ENCODE assay signal across 8 cellular contexts in genomic region chr1:173823776-173824314, GRCh38. TPM values are rescaled to one million over a fixed set of nuclear protein-coding genes. Genes with fewer than 3 reads are reported as not detected.
DNase-seq lines count a peak whose midpoint lies in the region; ATAC-seq, FAIRE-seq and TF ChIP-seq lines count a peak whose summit lies in the region.

No MANE protein-coding gene starts in this region.

- H3K9me3 Mint-ChIP-seq in T-helper 2 cell treated with Interferon-gamma antibody and Interleukin-4, amounts not matched to agents 5 μg/mL and 100 μg/mL, for 36 hours = no peaks in the 10 kb centered on the region
- H3K9me3 Mint-ChIP-seq in T-cell = no peaks in the 10 kb centered on the region

- FAIRE-seq in small intestine (lab: Jason Lieb, UNC) = no peak

- POLR2A ChIA-PET in T-cell (lab: Charles Lee) = interaction anchor here (0.5 to 1.1 kb wide), 5 partner anchors 28 to 911 kb away, joined by 3 to 6 read pairs (median 3); partner anchors contain the start of gene GAS5 (in 1 of the 2)

- no peak for TF ChIP-seq EP300 in gastroesophageal sphincter (IDR thresholded peaks at IDR 0.05)

- H3K36me3 ChIP-seq in gastroesophageal sphincter = peaks cover 0 to 3% of the 10 kb centered on the region in 2 donors
- H3K36me3 ChIP-seq in small intestine (ENCODE audit: control insufficient read depth in 2 of 2, insufficient read depth in 2 of 2, low read length in 2 of 2) = no peaks in the 10 kb centered on the region

- peaks cover 0 to 28% (median 9%) of the 10 kb centered on the region in 3 donors for H3K4me1 ChIP-seq in gastroesophageal sphincter
- peaks cover 0 to 5% of the 10 kb centered on the region in 2 donors for H3K4me1 ChIP-seq in small intestine (ENCODE audit: control insufficient read depth in 2 of 2, insufficient read depth in 1 of 2, low read depth in 1 of 2, low read length in 1 of 2)

- H3K27me3 ChIP-seq in gastroesophageal sphincter = no peaks in the 10 kb centered on the region
- no peaks in the 10 kb centered on the region for H3K27me3 ChIP-seq in small intestine (ENCODE audit: control insufficient read depth in 2 of 2, insufficient read depth in 2 of 2, low read length in 2 of 2)

- CTCF ChIA-PET in T-cell (lab: Charles Lee) = interaction anchor here (0.6 to 2.9 kb wide), 14 partner anchors 21 to 1082 kb away, joined by 3 to 49 read pairs (median 4); partner anchors contain the start of genes KLHL20 (in 1 of the 2), PRDX6 (in 1 of the 2) and ZBTB37 (in 1 of the 2)

- no peak for TF ChIP-seq CTCF in gastroesophageal sphincter (IDR thresholded peaks at IDR 0.05)

- peak overlapping the region; percentile 98 for H3K27ac Mint-ChIP-seq in T-helper 2 cell treated with Interferon-gamma antibody and Interleukin-4, amounts not matched to agents 5 μg/mL and 100 μg/mL, for 36 hours
- peak overlapping the region; percentile 94 to 96 for H3K27ac Mint-ChIP-seq in T-cell

- DNase-seq in T-helper 2 cell treated with Interferon-gamma antibody and Interleukin-4, amounts not matched to agents 5 μg/mL and 100 μg/mL, for 36 hours (ENCODE audit: low spot score) = no peak
- DNase-seq in T-helper 2 cell = no peak
- peak in 1 of 34 experiments; percentile 1 for DNase-seq in T-cell
- DNase-seq in small intestine = no peak
- no peak for DNase-seq in NCI-H187 (lab: John Stamatoyannopoulos, UW)
- DNase-seq in islet precursor cell = no peak

- H3K4me3 ChIP-seq in gastroesophageal sphincter (peak overlapping the region; percentile 56 to 74), small intestine (ENCODE audit: low read depth in 1 of 2, low read length in 2 of 2) (peak overlapping the region; percentile 56 to 66)

- TF ChIP-seq POLR2A in gastroesophageal sphincter (IDR thresholded peaks at IDR 0.05) = no peak

- H3K9me3 ChIP-seq in gastroesophageal sphincter (no peaks in the 10 kb centered on the region), small intestine (ENCODE audit: control insufficient read depth, low read depth) (no peaks in the 10 kb centered on the region)

- peak overlapping the region; percentile 50 to 94 (median 90) for H3K27ac ChIP-seq in gastroesophageal sphincter
- peak overlapping the region; percentile 2 to 95 for H3K27ac ChIP-seq in small intestine (ENCODE audit: low read depth in 1 of 2, low read length in 1 of 2)

- ATAC-seq in HG02840 (IDR thresholded peaks at IDR 0.05; ENCODE audit: low FRiP score, unreplicated experiment) = peak; percentile 38
- ATAC-seq in T-cell (replicated peaks in 1 of 4) = peak; percentile 29 to 37 (median 36)
- no peak for ATAC-seq in gastroesophageal sphincter

- H3K4me1 Mint-ChIP-seq in T-helper 2 cell treated with Interferon-gamma antibody and Interleukin-4, amounts not matched to agents 5 μg/mL and 100 μg/mL, for 36 hours (ENCODE audit: low read depth) = peaks cover 40% of the 10 kb centered on the region
- H3K4me1 Mint-ChIP-seq in T-cell = peaks cover 43 to 59% (median 57%) of the 10 kb centered on the region in 3 donors

- WGBS in gastroesophageal sphincter (ENCODE audit: low coverage in 1 of 2), 2 donors = 0% methylated on average over 10 of the region's 25 CpGs
- WGBS in small intestine, 3 donors = 0 to 1% (median 0%) methylated on average over 25 of the region's 25 CpGs

- peaks cover 37% of the 10 kb centered on the region for H3K36me3 Mint-ChIP-seq in T-helper 2 cell treated with Interferon-gamma antibody and Interleukin-4, amounts not matched to agents 5 μg/mL and 100 μg/mL, for 36 hours (ENCODE audit: low read depth)
- H3K36me3 Mint-ChIP-seq in T-cell = peaks cover under 1% of the 10 kb centered on the region

- H3K4me3 Mint-ChIP-seq in T-helper 2 cell treated with Interferon-gamma antibody and Interleukin-4, amounts not matched to agents 5 μg/mL and 100 μg/mL, for 36 hours = peak overlapping the region; percentile 94
- H3K4me3 Mint-ChIP-seq in T-cell = peak overlapping the region; percentile 94 to 99 (median 96)

- H3K27me3 Mint-ChIP-seq in T-helper 2 cell treated with Interferon-gamma antibody and Interleukin-4, amounts not matched to agents 5 μg/mL and 100 μg/mL, for 36 hours (ENCODE audit: low read depth) = no peaks in the 10 kb centered on the region
- H3K27me3 Mint-ChIP-seq in T-cell = no peaks in the 10 kb centered on the region

RNA-seq across cellular contexts. Expression of gene DARS2, which starts 0.6 kb away (rescaled TPM):
- 10 to 100 TPM in 3 of 5 donors, 1 to 10 TPM in 2; 4.9 to 14.1 (median 13.6) TPM for total RNA-seq in T-cell
- 1 to 10 TPM; 6.4 to 8.7 (median 7.1) TPM for total RNA-seq in gastroesophageal sphincter
- 10 to 100 TPM in 1 of 3 donors, 1 to 10 TPM in 2; 5.1 to 18.6 (median 7.4) TPM for polyA plus RNA-seq in small intestine

RNA-seq across cellular contexts. Expression of gene CENPL, which starts 0.8 kb away (rescaled TPM):
- total RNA-seq in T-cell (10 to 100 TPM in 3 of 5 donors, 1 to 10 TPM in 2; 8.1 to 12.7 (median 10.3) TPM), gastroesophageal sphincter (1 to 10 TPM; 4.8 to 6.5 (median 6.2) TPM)
- 1 to 10 TPM; 1.1 to 5.5 (median 2.4) TPM for polyA plus RNA-seq in small intestine

RNA-seq across cellular contexts. Expression of gene GAS5, which starts 43.9 kb away (rescaled TPM):
- 100 to 1,000 TPM; 638 to 881 (median 772) TPM for total RNA-seq in T-cell
- 100 to 1,000 TPM; 104 to 330 (median 210) TPM for total RNA-seq in gastroesophageal sphincter
- 100 to 1,000 TPM; 375 to 600 (median 575) TPM for polyA plus RNA-seq in small intestine

RNA-seq across cellular contexts. Expression of gene ZBTB37, which starts 44.3 kb away (rescaled TPM):
- total RNA-seq in T-cell (10 to 100 TPM; 17.6 to 24.7 (median 22.4) TPM), gastroesophageal sphincter (10 to 100 TPM in 1 of 4 donors, 1 to 10 TPM in 3; 6.6 to 11.4 (median 8.8) TPM)
- 1 to 10 TPM in 1 of 3 donors, under 1 TPM in 2; 0.22 to 1.1 (median 0.27) TPM for polyA plus RNA-seq in small intestine
